Comparison of ENCODE assay signal across 17 cellular contexts in the genomic region with DNA sequence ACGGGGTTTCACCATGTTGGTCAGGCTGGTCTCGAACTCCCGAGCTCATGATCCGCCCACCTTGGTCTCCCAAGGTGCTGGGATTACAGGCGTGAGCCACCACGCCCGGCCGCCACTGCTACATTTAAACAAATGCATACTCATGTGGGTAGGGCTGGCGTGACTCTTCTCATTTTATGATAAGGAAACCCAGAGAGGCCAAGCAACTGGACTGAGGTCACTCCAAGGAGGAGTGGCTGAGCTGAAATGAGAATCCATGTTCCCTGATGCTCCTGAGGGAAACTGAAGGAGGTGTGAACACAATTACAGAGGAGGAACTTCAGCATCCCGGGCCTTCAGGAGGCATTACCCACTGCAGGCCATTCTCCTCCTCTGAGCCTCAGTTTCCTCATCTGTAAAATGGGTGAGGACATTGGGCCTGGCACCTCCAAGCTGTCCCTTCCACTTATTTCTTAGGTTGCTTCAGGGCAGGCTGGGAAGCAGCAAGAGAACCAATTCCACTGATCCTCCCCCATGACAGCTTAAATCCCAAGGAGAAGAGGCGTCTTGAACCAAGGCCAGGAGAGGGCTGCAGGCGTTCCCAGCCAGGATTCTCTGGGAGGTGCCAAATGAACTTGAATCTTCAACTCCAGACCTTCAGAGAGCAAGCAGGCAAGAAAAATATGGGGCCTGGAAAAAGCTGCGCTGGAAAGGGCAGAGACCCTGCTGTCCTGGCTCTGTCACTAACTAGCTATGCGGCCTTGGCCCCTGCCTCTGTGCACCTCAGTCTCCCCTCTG. TPM values are rescaled to one million over a fixed set of nuclear protein-coding genes. Genes with fewer than 3 reads are reported as not detected.
DNase-seq lines count a peak whose midpoint lies in the region; ATAC-seq and TF ChIP-seq lines count a peak whose summit lies in the region.
"Had no signal": no experiment of that assay in that cellular context is flagged by ENCODE, and none has a peak within 500 bp of the region (broad histone marks: within the 10 kb centered on the region; RNA-seq: fewer than 3 reads in every experiment).

No MANE protein-coding gene starts in this region.

- H3K36me3 ChIP-seq in Loucy (ENCODE audit: insufficient read depth, low read length): no peaks in the 10 kb centered on the region
- peaks cover 0 to 10% (median 4%) of the 10 kb centered on the region in 4 donors for H3K36me3 ChIP-seq in stomach
- H3K36me3 ChIP-seq: WERI-Rb-1 had no signal

- TF ChIP-seq CTCF in Loucy (conservative IDR thresholded peaks at IDR 0.05; ENCODE audit: low read length) (no peak), mesothelial cell of epicardium (IDR thresholded peaks at IDR 0.05; ENCODE audit: unreplicated experiment) (no peak), stomach (IDR thresholded peaks at IDR 0.05) (no peak)

- intact Hi-C loops in stomach (cut with DNase I; ENCODE audit: low total_unique reads): no loop called here
- intact Hi-C loops in activated T-helper 1 cell treated with anti-CD3 and anti-CD28 coated beads, Interleukin-12 subunit alpha, Interleukin-12 subunit beta, Interleukin-2, Interleukin-4 antibody, amounts not matched to agents 30 ng/mL and 10 ng/mL and 1 ng/mL, durations not matched to agents 14 hours and 24 hours and 36 hours (cut with micrococcal nuclease): no loop called here

- ATAC-seq in GM21737 (IDR thresholded peaks at IDR 0.05; ENCODE audit: unreplicated experiment): no peak

- H3K79me2 ChIP-seq in Loucy (ENCODE audit: insufficient read depth, low read length): peaks cover 51% of the 10 kb centered on the region

- WGBS in stomach, 5 donors: 62 to 82% (median 71%) methylated on average over 14 of the region's 14 CpGs

- peak overlapping the region; percentile 88 for H3K4me2 ChIP-seq in Loucy (ENCODE audit: low read depth, low read length, poor library complexity, severe bottlenecking)

- H4K20me1 ChIP-seq in Loucy (ENCODE audit: insufficient read depth, low read length, poor library complexity, severe bottlenecking): peaks cover 25% of the 10 kb centered on the region

- no peaks in the 10 kb centered on the region for H3K9me3 Mint-ChIP-seq in mesothelial cell of epicardium
- no peaks in the 10 kb centered on the region for H3K9me3 Mint-ChIP-seq in activated T-helper 1 cell treated with anti-CD3 and anti-CD28 coated beads, Interleukin-12 subunit alpha, Interleukin-12 subunit beta, Interleukin-2, Interleukin-4 antibody, amounts not matched to agents 30 ng/mL and 10 ng/mL and 1 ng/mL, durations not matched to agents 14 hours and 24 hours and 36 hours
- H3K9me3 Mint-ChIP-seq: CD8-positive, alpha-beta memory T cell had no signal

- H3K36me3 Mint-ChIP-seq in mesothelial cell of epicardium: no peaks in the 10 kb centered on the region
- H3K36me3 Mint-ChIP-seq in activated T-helper 1 cell treated with anti-CD3 and anti-CD28 coated beads, Interleukin-12 subunit alpha, Interleukin-12 subunit beta, Interleukin-2, Interleukin-4 antibody, amounts not matched to agents 30 ng/mL and 10 ng/mL and 1 ng/mL, durations not matched to agents 14 hours and 24 hours and 36 hours (ENCODE audit: low read depth): no peaks in the 10 kb centered on the region
- H3K36me3 Mint-ChIP-seq: CD8-positive, alpha-beta memory T cell had no signal

- H3K4me3 ChIP-seq in Loucy (ENCODE audit: low read length, poor library complexity, severe bottlenecking) (peak overlapping the region; percentile 95), stomach (peak overlapping the region in 1 of 4 donors; percentile 97)

- no peaks in the 10 kb centered on the region for H3F3A ChIP-seq in Loucy (ENCODE audit: low read depth)

- H3K9me2 ChIP-seq in Loucy (replicated peaks; ENCODE audit: low read depth, low read length): no peaks in the 10 kb centered on the region

- H3K27me3 Mint-ChIP-seq in mesothelial cell of epicardium (ENCODE audit: low read depth): no peaks in the 10 kb centered on the region
- H3K27me3 Mint-ChIP-seq in activated T-helper 1 cell treated with anti-CD3 and anti-CD28 coated beads, Interleukin-12 subunit alpha, Interleukin-12 subunit beta, Interleukin-2, Interleukin-4 antibody, amounts not matched to agents 30 ng/mL and 10 ng/mL and 1 ng/mL, durations not matched to agents 14 hours and 24 hours and 36 hours (ENCODE audit: insufficient read depth): no peaks in the 10 kb centered on the region
- H3K27me3 Mint-ChIP-seq: CD8-positive, alpha-beta memory T cell had no signal

- H3K27me3 ChIP-seq in Loucy (ENCODE audit: insufficient read depth, low read length, poor library complexity, severe bottlenecking) (peaks cover 5% of the 10 kb centered on the region), stomach (no peaks in the 10 kb centered on the region)

- peak overlapping the region; percentile 58 for H3K27ac ChIP-seq in cingulate gyrus (ENCODE audit: low read depth, low read length)
- H3K27ac ChIP-seq in stomach: peak overlapping the region; percentile 93 to 97 (median 94)
- H3K27ac ChIP-seq: WERI-Rb-1 had no signal

- H3K27ac Mint-ChIP-seq in mesothelial cell of epicardium: no peak overlapping the region
- H3K27ac Mint-ChIP-seq in activated T-helper 1 cell treated with anti-CD3 and anti-CD28 coated beads, Interleukin-12 subunit alpha, Interleukin-12 subunit beta, Interleukin-2, Interleukin-4 antibody, amounts not matched to agents 30 ng/mL and 10 ng/mL and 1 ng/mL, durations not matched to agents 14 hours and 24 hours and 36 hours: no peak overlapping the region

- H3K9me3 ChIP-seq in Loucy (ENCODE audit: insufficient read depth, low read depth, low read length): no peaks in the 10 kb centered on the region
- no peaks in the 10 kb centered on the region for H3K9me3 ChIP-seq in stomach

- no peak overlapping the region for H2AFZ ChIP-seq in Loucy (ENCODE audit: low read length)

- peaks cover 30% of the 10 kb centered on the region for H3K4me1 ChIP-seq in Loucy (ENCODE audit: insufficient read depth, low read length, poor library complexity, severe bottlenecking)
- H3K4me1 ChIP-seq in stomach: peaks cover 58 to 85% (median 77%) of the 10 kb centered on the region in 4 donors

- peaks cover 20% of the 10 kb centered on the region for H3K4me1 Mint-ChIP-seq in mesothelial cell of epicardium
- peaks cover 8% of the 10 kb centered on the region for H3K4me1 Mint-ChIP-seq in activated T-helper 1 cell treated with anti-CD3 and anti-CD28 coated beads, Interleukin-12 subunit alpha, Interleukin-12 subunit beta, Interleukin-2, Interleukin-4 antibody, amounts not matched to agents 30 ng/mL and 10 ng/mL and 1 ng/mL, durations not matched to agents 14 hours and 24 hours and 36 hours (ENCODE audit: low read depth)

- no peak for TF ChIP-seq EP300 in stomach (IDR thresholded peaks at IDR 0.05)

- peak overlapping the region; percentile 97 for H3K9ac ChIP-seq in Loucy (ENCODE audit: low read depth, low read length, poor library complexity, severe bottlenecking)

- peak overlapping the region; percentile 15 for H3K4me3 Mint-ChIP-seq in mesothelial cell of epicardium
- no peak overlapping the region for H3K4me3 Mint-ChIP-seq in activated T-helper 1 cell treated with anti-CD3 and anti-CD28 coated beads, Interleukin-12 subunit alpha, Interleukin-12 subunit beta, Interleukin-2, Interleukin-4 antibody, amounts not matched to agents 30 ng/mL and 10 ng/mL and 1 ng/mL, durations not matched to agents 14 hours and 24 hours and 36 hours

- DNase-seq in mesothelial cell of epicardium (ENCODE audit: low spot score in 2 of 2, unreplicated experiment in 2 of 2): no peak
- peak; percentile 76 for DNase-seq in stomach
- DNase-seq in effector CD4-positive, alpha-beta T cell: no peak
- DNase-seq in SIG-M5 treated with dmso at 0.1 percent for 504 hours (lab: John Stamatoyannopoulos, UW; ENCODE audit: unreplicated experiment): no peak
- DNase-seq in activated T-helper 1 cell treated with anti-CD3 and anti-CD28 coated beads, Interleukin-12 subunit alpha, Interleukin-12 subunit beta, Interleukin-2, Interleukin-4 antibody, amounts not matched to agents 30 ng/mL and 10 ng/mL and 1 ng/mL, durations not matched to agents 14 hours and 24 hours and 36 hours (ENCODE audit: low spot score): no peak
- DNase-seq: activated CD4-positive, alpha-beta T cell treated with anti-CD3 and anti-CD28 coated beads, Interleukin-2, amount 50 U/mL, for 48 hours; activated naive CD4-positive, alpha-beta T cell treated with anti-CD3 and anti-CD28 coated beads, Interleukin-2, amount 50 U/mL, for 16 hours; DMS79; hippocampal formation; islet precursor cell; NCI-H1105; NCI-H524; WERI-Rb-1 had no signal

- no peak for TF ChIP-seq POLR2A in stomach (IDR thresholded peaks at IDR 0.05)

RNA-seq across cellular contexts. Expression of a gene that starts 2.9 kb away (rescaled TPM):
- total RNA-seq in mesothelial cell of epicardium: 21.3 to 22.6 TPM (median 21.4 TPM) in 3 replicates
- 100 to 1,000 TPM in 1 of 5 donors, 10 to 100 TPM in 4; 51.8 to 709 (median 91.4) TPM for total RNA-seq in stomach
- 100 to 1,000 TPM in 2 of 3 donors, 10 to 100 TPM in 1; 87.1 to 377 (median 103) TPM for polyA plus RNA-seq in stomach
- total RNA-seq in activated T-helper 1 cell treated with anti-CD3 and anti-CD28 coated beads, Interleukin-12 subunit alpha, Interleukin-12 subunit beta, Interleukin-2, Interleukin-4 antibody, amounts not matched to agents 30 ng/mL and 10 ng/mL and 1 ng/mL, durations not matched to agents 14 hours and 24 hours and 36 hours: 6.9 and 8.2 TPM in 2 replicates

RNA-seq across cellular contexts. Expression of a gene that starts 3.2 kb away (rescaled TPM):
- total RNA-seq in mesothelial cell of epicardium: 55.8 to 61.5 TPM (median 60.8 TPM) in 3 replicates
- total RNA-seq in stomach: 1,000 to 10,000 TPM in 1 of 5 donors, 100 to 1,000 TPM in 2, 10 to 100 TPM in 2; 48.3 to 1,943 (median 152) TPM
- polyA plus RNA-seq in stomach: 100 to 1,000 TPM; 123 to 178 (median 172) TPM
- total RNA-seq in activated T-helper 1 cell treated with anti-CD3 and anti-CD28 coated beads, Interleukin-12 subunit alpha, Interleukin-12 subunit beta, Interleukin-2, Interleukin-4 antibody, amounts not matched to agents 30 ng/mL and 10 ng/mL and 1 ng/mL, durations not matched to agents 14 hours and 24 hours and 36 hours: 18.0 and 20.1 TPM in 2 replicates

RNA-seq across cellular contexts. Expression of a gene that starts 35.2 kb away (rescaled TPM):
- total RNA-seq in mesothelial cell of epicardium: 34.9 to 42.2 TPM (median 41.0 TPM) in 3 replicates
- total RNA-seq in stomach: 10 to 100 TPM in 2 of 5 donors, 1 to 10 TPM in 3; 1.8 to 82.8 (median 5.9) TPM
- polyA plus RNA-seq in stomach: 10 to 100 TPM in 2 of 3 donors, 1 to 10 TPM in 1; 6.3 to 17.6 (median 12.1) TPM
- 65.4 and 68.1 TPM in 2 replicates for total RNA-seq in activated T-helper 1 cell treated with anti-CD3 and anti-CD28 coated beads, Interleukin-12 subunit alpha, Interleukin-12 subunit beta, Interleukin-2, Interleukin-4 antibody, amounts not matched to agents 30 ng/mL and 10 ng/mL and 1 ng/mL, durations not matched to agents 14 hours and 24 hours and 36 hours
